ENCODE assay signal across 16 cellular contexts in genomic region chr4:136643416-136643815, GRCh38.
"Had no signal": no experiment of that assay in that cellular context is flagged by ENCODE, and none has a peak within 500 bp of the region (broad histone marks: within the 10 kb centered on the region; RNA-seq: fewer than 3 reads in every experiment).

No MANE protein-coding gene starts in this region.

- H3K4me3 ChIP-seq: neural progenitor cell, pancreas, stomach, thoracic aorta had no signal

- H3K27ac Mint-ChIP-seq: activated naive CD8-positive, alpha-beta T cell; brain; mesothelial cell of epicardium; neural progenitor cell had no signal

- H3K36me3 Mint-ChIP-seq: activated naive CD8-positive, alpha-beta T cell; brain; mesothelial cell of epicardium; neural progenitor cell had no signal

- H3K27me3 Mint-ChIP-seq: activated naive CD8-positive, alpha-beta T cell; brain had no signal

- H3K4me1 ChIP-seq: pancreas, stomach had no signal

- H2AFZ ChIP-seq: neural progenitor cell had no signal

- H3K4me2 ChIP-seq: neural progenitor cell had no signal

- DNase-seq: activated CD4-positive, alpha-beta T cell treated with anti-CD3 and anti-CD28 coated beads, Interleukin-2, amount 50 U/mL, for 1 hour; activated T-cell treated with anti-CD3 and anti-CD28 coated beads, Interleukin-2, amount 50 U/mL, for 1 hour; amygdala; cerebellar nuclear complex; dermis blood vessel endothelial cell; hypothalamus; kidney glomerular epithelial cell; pancreas; stimulated activated CD4-positive, alpha-beta T cell treated with anti-CD3 and anti-CD28 coated beads, Interleukin-4, amount 100 ng/mL, for 1 hour; stomach had no signal

- H3K4me1 Mint-ChIP-seq: brain, neural progenitor cell had no signal

- H3K9me3 ChIP-seq: pancreas, stomach, thoracic aorta had no signal

- FAIRE-seq: pancreas had no signal

- H3K9ac ChIP-seq: neural progenitor cell had no signal

- H3K27ac ChIP-seq: neural progenitor cell, pancreas, stomach, thoracic aorta had no signal

- H3K36me3 ChIP-seq: neural progenitor cell, pancreas, stomach, thoracic aorta had no signal

- ATAC-seq: esophagus mucosa, pancreas had no signal

- H3K4me3 Mint-ChIP-seq: activated naive CD8-positive, alpha-beta T cell; brain; mesothelial cell of epicardium; neural progenitor cell had no signal

- H3K27me3 ChIP-seq: neural progenitor cell, pancreas, stomach had no signal

- H3K9me3 Mint-ChIP-seq: brain, mesothelial cell of epicardium, neural progenitor cell had no signal
